8 cellular contexts compared by ENCODE assay signal in the genomic region with DNA sequence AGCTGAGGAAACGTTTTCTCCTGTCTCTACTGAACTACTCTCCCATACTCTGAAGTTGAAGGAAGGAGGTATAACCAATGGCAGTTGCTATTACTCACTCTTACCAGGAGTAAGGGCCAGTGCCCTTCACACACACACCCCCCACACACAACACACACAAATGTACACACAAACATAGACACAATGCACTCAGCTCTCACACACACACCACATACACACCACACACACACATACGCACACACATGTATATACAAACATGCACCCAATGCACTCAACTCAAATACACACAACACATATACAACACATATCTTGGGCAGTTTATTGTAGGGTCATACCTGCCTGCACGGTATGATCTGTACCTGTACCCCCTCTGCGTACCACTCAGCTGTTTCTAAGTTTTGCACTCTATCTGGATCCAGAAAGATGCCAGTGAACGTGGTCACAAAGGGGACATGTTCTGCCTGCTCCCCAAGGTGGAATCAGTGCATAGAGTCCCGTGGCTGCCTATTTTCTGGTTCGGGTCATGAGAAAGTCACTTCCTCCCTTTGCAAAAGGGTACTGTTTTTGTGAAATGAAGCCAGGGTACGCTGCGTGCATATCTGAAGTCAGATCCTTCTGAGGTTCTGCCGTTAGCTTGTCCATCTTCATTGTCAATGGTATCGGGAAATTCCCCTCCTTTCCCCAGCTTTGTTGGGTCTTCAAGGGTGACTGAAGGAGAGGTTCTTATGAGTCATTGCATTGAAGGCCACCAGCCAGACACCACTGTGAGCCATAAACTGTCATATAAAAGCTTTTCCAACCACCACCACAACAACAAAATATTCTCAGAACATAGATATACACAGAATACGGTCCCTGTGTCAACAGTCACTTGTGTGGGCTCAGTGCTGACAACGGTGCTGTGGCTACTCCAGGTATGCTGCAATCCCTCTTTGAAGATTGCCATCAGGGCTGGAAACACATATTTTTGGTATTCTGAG.
DNase-seq lines count a peak whose midpoint lies in the region; ATAC-seq, FAIRE-seq and TF ChIP-seq lines count a peak whose summit lies in the region.

No MANE protein-coding gene starts in this region.

- H3K4me3 ChIP-seq in K562 (no peak overlapping the region), ascending aorta (no peak overlapping the region), gastrocnemius medialis (no peak overlapping the region)

- H3K9me1 ChIP-seq in K562 (ENCODE audit: control insufficient read depth, insufficient read depth, low read length), result no peaks in the 10 kb centered on the region

- TF ChIP-seq EP300 in K562 (IDR thresholded peaks at IDR 0.05; ENCODE audit: low read length), result no peak

- POLR2A ChIA-PET in K562 (lab: Yijun Ruan, JAX), result interaction anchor here (0.7 to 0.8 kb wide), 2 partner anchors 9 to 143 kb away, joined by 3 read pairs; no protein-coding TSS in a partner anchor

- ATAC-seq in GM19463 (IDR thresholded peaks at IDR 0.05; ENCODE audit: unreplicated experiment) (peak; percentile 51), HG03432 (IDR thresholded peaks at IDR 0.05; ENCODE audit: unreplicated experiment) (peak; percentile 71), K562 (0 out of 3 replicates have a peak, but pooled peaks have one; percentile 21), gastrocnemius medialis (no peak)

- H3K36me3 ChIP-seq in K562 (ENCODE audit: control insufficient read depth, insufficient read depth, low read length) (peaks cover 34% of the 10 kb centered on the region; the same call in 2 of the 3 replicates), ascending aorta (no peaks in the 10 kb centered on the region), gastrocnemius medialis (no peaks in the 10 kb centered on the region)

- no peaks in the 10 kb centered on the region for H3K9me3 ChIP-seq in K562 (replicated peaks; ENCODE audit: control insufficient read depth, insufficient read depth, low read depth, low read length)
- H3K9me3 ChIP-seq in ascending aorta, result no peaks in the 10 kb centered on the region
- H3K9me3 ChIP-seq in gastrocnemius medialis, result no peaks in the 10 kb centered on the region

- no peak overlapping the region for H2AFZ ChIP-seq in K562 (ENCODE audit: low read depth, low read length)

- H3K27ac ChIP-seq in K562 (ENCODE audit: extremely low read depth, low read depth, low read length), result no peak overlapping the region
- H3K27ac ChIP-seq in ascending aorta, result no peak overlapping the region
- no peak overlapping the region for H3K27ac ChIP-seq in gastrocnemius medialis

- no peak overlapping the region for H3K4me2 ChIP-seq in K562 (ENCODE audit: insufficient read depth, low read length)

- H3K27me3 ChIP-seq in K562 (ENCODE audit: control insufficient read depth in 2 of 2, insufficient read depth in 2 of 2, low read length in 2 of 2) (no peaks in the 10 kb centered on the region), ascending aorta (no peaks in the 10 kb centered on the region), gastrocnemius medialis (no peaks in the 10 kb centered on the region)

- BruUV-seq in K562 (replicated peaks; lab: Mats Ljungman, UMichigan), result no TSS peak

- TF ChIP-seq POLR2A in K562 (conservative IDR thresholded peaks at IDR 0.05), result peak; percentile 57
- TF ChIP-seq POLR2A in gastrocnemius medialis (IDR thresholded peaks at IDR 0.05), result no peak

- TF ChIP-seq RAD21 in K562 (CRISPR knock-in tag; conservative IDR thresholded peaks at IDR 0.05 in 1 of 2, IDR thresholded peaks at IDR 0.05 in 1 of 2), result no peak

- intact Hi-C loops in K562 (cut with micrococcal nuclease), result no loop called here
- intact Hi-C loops in ascending aorta (cut with DNase I), result no loop called here
- intact Hi-C loops in gastrocnemius medialis (cut with DNase I; ENCODE audit: low total_unique reads), result no loop called here

- WGBS in K562 (ENCODE audit: insufficient coverage, low coverage, missing lambda C conversion rate), result 80% methylated on average over 13 of the region's 13 CpGs

- DNase-seq in K562 (ENCODE audit: extremely low read depth in 1 of 4, low spot score in 3 of 4), result no peak
- DNase-seq in SW 1271 (lab: John Stamatoyannopoulos, UW), result no peak
- no peak for DNase-seq in ascending aorta (ENCODE audit: low spot score in 2 of 2)
- no peak for DNase-seq in NCI-H774 (lab: John Stamatoyannopoulos, UW)
- DNase-seq in gastrocnemius medialis, result no peak

- H3K4me1 ChIP-seq in K562 (replicated peaks in 1 of 2; ENCODE audit: control insufficient read depth in 2 of 2, insufficient read depth in 2 of 2, low read length in 2 of 2) (peaks cover 6 to 9% of the 10 kb centered on the region in 2 experiments; a peak in 4 of 5 replicates), ascending aorta (peaks cover 3 to 5% of the 10 kb centered on the region in 2 donors), gastrocnemius medialis (no peaks in the 10 kb centered on the region)

- no peak overlapping the region for H3K9ac ChIP-seq in K562 (ENCODE audit: insufficient read depth in 1 of 2, low read depth in 2 of 2, low read length in 2 of 2)

- in situ Hi-C loops in K562 (cut with MboI) (no loop called here), gastrocnemius medialis (cut with MboI; ENCODE audit: low sequenced_read_pairs in 4 of 4) (no loop called here)

- TF ChIP-seq CTCF in GM12872 (IDR thresholded peaks at IDR 0.05; ENCODE audit: insufficient read depth, low read depth, low read length) (peak; percentile 9; the same call in 1 of the 3 replicates), K562 (IDR thresholded peaks at IDR 0.05 in 2 of 3, conservative IDR thresholded peaks at IDR 0.05 in 1 of 3; ENCODE audit: insufficient read depth in 2 of 3, low read depth in 1 of 3, low read length in 3 of 3) (no peak), ascending aorta (IDR thresholded peaks at IDR 0.05) (no peak), gastrocnemius medialis (IDR thresholded peaks at IDR 0.05 in 4 of 5, conservative IDR thresholded peaks at IDR 0.05 in 1 of 5) (no peak)

- CTCF ChIA-PET in K562 (lab: Yijun Ruan, JAX; ENCODE audit: low intra/inter-chr PET ratio), result no interaction called here

- no peaks in the 10 kb centered on the region for H3K79me2 ChIP-seq in K562 (ENCODE audit: control insufficient read depth, insufficient read depth, low read length)

- FAIRE-seq in K562 (lab: Jason Lieb, UNC), result no peak

- H4K20me1 ChIP-seq in K562 (replicated peaks; ENCODE audit: control insufficient read depth, insufficient read depth, low read length), result no peaks in the 10 kb centered on the region

TF ChIP-seq in K562, 482 proteins besides CTCF, POLR2A, EP300 and RAD21 (continues in another document):
- TF ChIP-seq LARP7 (IDR thresholded peaks at IDR 0.05) (0 out of 2 replicates have a peak, but pooled peaks have one; percentile 56), HBP1 (CRISPR knock-in tag; IDR thresholded peaks at IDR 0.05) (peak; percentile 45; the same call in 1 of the 2 replicates), HDGF (IDR thresholded peaks at IDR 0.05) (0 out of 2 replicates have a peak, but pooled peaks have one; percentile 62)
- TF ChIP-seq, protein P1, sequence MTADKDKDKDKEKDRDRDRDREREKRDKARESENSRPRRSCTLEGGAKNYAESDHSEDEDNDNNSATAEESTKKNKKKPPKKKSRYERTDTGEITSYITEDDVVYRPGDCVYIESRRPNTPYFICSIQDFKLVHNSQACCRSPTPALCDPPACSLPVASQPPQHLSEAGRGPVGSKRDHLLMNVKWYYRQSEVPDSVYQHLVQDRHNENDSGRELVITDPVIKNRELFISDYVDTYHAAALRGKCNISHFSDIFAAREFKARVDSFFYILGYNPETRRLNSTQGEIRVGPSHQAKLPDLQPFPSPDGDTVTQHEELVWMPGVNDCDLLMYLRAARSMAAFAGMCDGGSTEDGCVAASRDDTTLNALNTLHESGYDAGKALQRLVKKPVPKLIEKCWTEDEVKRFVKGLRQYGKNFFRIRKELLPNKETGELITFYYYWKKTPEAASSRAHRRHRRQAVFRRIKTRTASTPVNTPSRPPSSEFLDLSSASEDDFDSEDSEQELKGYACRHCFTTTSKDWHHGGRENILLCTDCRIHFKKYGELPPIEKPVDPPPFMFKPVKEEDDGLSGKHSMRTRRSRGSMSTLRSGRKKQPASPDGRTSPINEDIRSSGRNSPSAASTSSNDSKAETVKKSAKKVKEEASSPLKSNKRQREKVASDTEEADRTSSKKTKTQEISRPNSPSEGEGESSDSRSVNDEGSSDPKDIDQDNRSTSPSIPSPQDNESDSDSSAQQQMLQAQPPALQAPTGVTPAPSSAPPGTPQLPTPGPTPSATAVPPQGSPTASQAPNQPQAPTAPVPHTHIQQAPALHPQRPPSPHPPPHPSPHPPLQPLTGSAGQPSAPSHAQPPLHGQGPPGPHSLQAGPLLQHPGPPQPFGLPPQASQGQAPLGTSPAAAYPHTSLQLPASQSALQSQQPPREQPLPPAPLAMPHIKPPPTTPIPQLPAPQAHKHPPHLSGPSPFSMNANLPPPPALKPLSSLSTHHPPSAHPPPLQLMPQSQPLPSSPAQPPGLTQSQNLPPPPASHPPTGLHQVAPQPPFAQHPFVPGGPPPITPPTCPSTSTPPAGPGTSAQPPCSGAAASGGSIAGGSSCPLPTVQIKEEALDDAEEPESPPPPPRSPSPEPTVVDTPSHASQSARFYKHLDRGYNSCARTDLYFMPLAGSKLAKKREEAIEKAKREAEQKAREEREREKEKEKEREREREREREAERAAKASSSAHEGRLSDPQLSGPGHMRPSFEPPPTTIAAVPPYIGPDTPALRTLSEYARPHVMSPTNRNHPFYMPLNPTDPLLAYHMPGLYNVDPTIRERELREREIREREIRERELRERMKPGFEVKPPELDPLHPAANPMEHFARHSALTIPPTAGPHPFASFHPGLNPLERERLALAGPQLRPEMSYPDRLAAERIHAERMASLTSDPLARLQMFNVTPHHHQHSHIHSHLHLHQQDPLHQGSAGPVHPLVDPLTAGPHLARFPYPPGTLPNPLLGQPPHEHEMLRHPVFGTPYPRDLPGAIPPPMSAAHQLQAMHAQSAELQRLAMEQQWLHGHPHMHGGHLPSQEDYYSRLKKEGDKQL (CRISPR knock-in tag; IDR thresholded peaks at IDR 0.05; ENCODE audit: borderline replicate concordance), result no peak

Comparison
In these comparisons a context has a peak if more than half of its experiments do, and no peak if none do; other contexts are left out.
1. ATAC-seq: peak in GM19463 (single experiment), HG03432 (single experiment) and K562 (single experiment); none in gastrocnemius medialis (0 of 2).